ENCODE assay signal across 8 cellular contexts in genomic region chr2:65031341-65032015, GRCh38. TPM values are rescaled to one million over a fixed set of nuclear protein-coding genes. Genes with fewer than 3 reads are reported as not detected.
DNase-seq lines count a peak whose midpoint lies in the region; ATAC-seq and TF ChIP-seq lines count a peak whose summit lies in the region.

No MANE protein-coding gene starts in this region.

- no peak overlapping the region for H3K4me3 ChIP-seq in Caco-2 (ENCODE audit: low read depth, low read length)
- no peak overlapping the region for H3K4me3 ChIP-seq in HEK293 (ENCODE audit: low read depth, low read length)
- H3K4me3 ChIP-seq in fibroblast of the aortic adventitia (ENCODE audit: low read depth, low read length), result no peak overlapping the region

- DNase-seq in Caco-2 (peak in 1 of 2 experiments; percentile 34), NCI-H774 (lab: John Stamatoyannopoulos, UW) (peak; percentile 15), fibroblast of the aortic adventitia (ENCODE audit: low read depth) (peak; percentile 29), NCI-H1694 treated with DMSO at 0.1 percent for 48 hours (lab: John Stamatoyannopoulos, UW) (no peak), HPDE6-E6E7 (ENCODE audit: extremely low spot score) (no peak)
- no peak for DNase-seq in NK-92 treated with Interleukin-12 subunit alpha and Interleukin-12 subunit beta, amount 100 ng/mL, for 24 hours (lab: John Stamatoyannopoulos, UW)

- ATAC-seq in HG03378 (IDR thresholded peaks at IDR 0.05; ENCODE audit: unreplicated experiment), result no peak

- no peak for TF ChIP-seq CTCF in Caco-2 (IDR thresholded peaks at IDR 0.05; ENCODE audit: insufficient read depth in 1 of 2, low read depth in 1 of 2, low read length in 1 of 2, severe bottlenecking in 1 of 2, unreplicated experiment in 1 of 2)
- TF ChIP-seq CTCF in HEK293 (tag by site-specific recombination; IDR thresholded peaks at IDR 0.05), result no peak
- TF ChIP-seq CTCF in fibroblast of the aortic adventitia (IDR thresholded peaks at IDR 0.05; ENCODE audit: insufficient read depth, low read length), result no peak

- intact Hi-C loops in Caco-2 (cut with micrococcal nuclease; ENCODE audit: unreplicated experiment), result loop anchor here (5.0 kb wide), 1 partner anchor 44 kb away; the partner anchor contains the start of gene SLC1A4

- H3K4me1 ChIP-seq in Caco-2 (peaks cover 17% of the 10 kb centered on the region), HEK293 (ENCODE audit: control insufficient read depth, insufficient read depth, low read length) (peaks cover 9% of the 10 kb centered on the region)

- POLR2A ChIA-PET in Caco-2 (lab: Charles Lee) (interaction anchor here (0.6 to 0.7 kb wide), 2 partner anchors 25 to 114 kb away, joined by 3 to 6 read pairs; partner anchors contain the start of gene CEP68), HEK293 (lab: Yijun Ruan, JAX) (no interaction called here)

- H3K27ac ChIP-seq in HEK293 (ENCODE audit: extremely low read depth, low read depth, low read length), result no peak overlapping the region

- no peaks in the 10 kb centered on the region; the same call in 1 of the 2 replicates for H3K36me3 ChIP-seq in Caco-2 (ENCODE audit: control insufficient read depth, insufficient read depth, low read length)
- H3K36me3 ChIP-seq in HEK293 (ENCODE audit: control insufficient read depth in 2 of 2, insufficient read depth in 1 of 2, low read length in 2 of 2), result peaks cover 4% of the 10 kb centered on the region in 2 experiments; a peak in 2 of 3 replicates

- peaks cover 6% of the 10 kb centered on the region for H3K36me3 Mint-ChIP-seq in Caco-2 (ENCODE audit: insufficient read depth, unreplicated experiment)

- no peaks in the 10 kb centered on the region for H3K27me3 ChIP-seq in Caco-2 (replicated peaks; ENCODE audit: control insufficient read depth, insufficient read depth, low read length)

- H3K27ac Mint-ChIP-seq in Caco-2 (ENCODE audit: unreplicated experiment), result peak overlapping the region; percentile 70

- peak overlapping the region; percentile 49 for H3K4me3 Mint-ChIP-seq in Caco-2 (ENCODE audit: unreplicated experiment)

- H3K9me3 ChIP-seq in Caco-2, result no peaks in the 10 kb centered on the region
- H3K9me3 ChIP-seq in HEK293 (ENCODE audit: control insufficient read depth, insufficient read depth, low read depth, low read length), result no peaks in the 10 kb centered on the region

- no TSS peak for BruUV-seq in Caco-2 (replicated peaks; lab: Mats Ljungman, UMichigan)

- H3K4me1 Mint-ChIP-seq in Caco-2 (ENCODE audit: low read depth, unreplicated experiment), result peaks cover 15% of the 10 kb centered on the region

- CTCF ChIA-PET in Caco-2 (lab: Charles Lee) (interaction anchor here (1.0 to 1.1 kb wide), 2 partner anchors 35 to 114 kb away, joined by 4 to 5 read pairs; no protein-coding TSS in a partner anchor), HEK293 (lab: Yijun Ruan, JAX) (interaction anchor here (1.3 to 3.0 kb wide), 2 partner anchors 8 to 113 kb away, joined by 5 to 14 read pairs; no protein-coding TSS in a partner anchor)

- H3K9me3 Mint-ChIP-seq in Caco-2 (ENCODE audit: unreplicated experiment), result no peaks in the 10 kb centered on the region

- H3K27me3 Mint-ChIP-seq in Caco-2 (ENCODE audit: insufficient read depth, unreplicated experiment), result no peaks in the 10 kb centered on the region

TF ChIP-seq in HEK293, 187 proteins besides CTCF, POLR2A, EP300 and RAD21 (continues in another document):
- TF ChIP-seq SCRT1 (tag by site-specific recombination; IDR thresholded peaks at IDR 0.05; ENCODE audit: borderline replicate concordance) (peak; percentile 45; the same call in 1 of the 2 replicates), MEIS1 (CRISPR knock-in tag; IDR thresholded peaks at IDR 0.05; ENCODE audit: borderline replicate concordance) (no peak), HOXA7 (CRISPR knock-in tag; IDR thresholded peaks at IDR 0.05; ENCODE audit: borderline replicate concordance) (no peak), ZNF155 (tag by site-specific recombination; IDR thresholded peaks at IDR 0.05) (no peak), ZNF629 (tag by site-specific recombination; IDR thresholded peaks at IDR 0.05) (no peak), ZNF433 (tag by site-specific recombination; IDR thresholded peaks at IDR 0.05; ENCODE audit: low read depth) (no peak), ZNF658 (tag by site-specific recombination; IDR thresholded peaks at IDR 0.05) (no peak), ZNF707 (tag by site-specific recombination; IDR thresholded peaks at IDR 0.05) (no peak), ZNF544 (tag by site-specific recombination; IDR thresholded peaks at IDR 0.05) (no peak), ZNF768 (tag by site-specific recombination; IDR thresholded peaks at IDR 0.05) (no peak), SCRT2 (tag by site-specific recombination; IDR thresholded peaks at IDR 0.05) (peak; percentile 51), ZNF121 (tag by site-specific recombination; IDR thresholded peaks at IDR 0.05) (no peak), ZNF830 (tag by site-specific recombination; IDR thresholded peaks at IDR 0.05; ENCODE audit: low read depth) (no peak)
- TF ChIP-seq, protein P1, sequence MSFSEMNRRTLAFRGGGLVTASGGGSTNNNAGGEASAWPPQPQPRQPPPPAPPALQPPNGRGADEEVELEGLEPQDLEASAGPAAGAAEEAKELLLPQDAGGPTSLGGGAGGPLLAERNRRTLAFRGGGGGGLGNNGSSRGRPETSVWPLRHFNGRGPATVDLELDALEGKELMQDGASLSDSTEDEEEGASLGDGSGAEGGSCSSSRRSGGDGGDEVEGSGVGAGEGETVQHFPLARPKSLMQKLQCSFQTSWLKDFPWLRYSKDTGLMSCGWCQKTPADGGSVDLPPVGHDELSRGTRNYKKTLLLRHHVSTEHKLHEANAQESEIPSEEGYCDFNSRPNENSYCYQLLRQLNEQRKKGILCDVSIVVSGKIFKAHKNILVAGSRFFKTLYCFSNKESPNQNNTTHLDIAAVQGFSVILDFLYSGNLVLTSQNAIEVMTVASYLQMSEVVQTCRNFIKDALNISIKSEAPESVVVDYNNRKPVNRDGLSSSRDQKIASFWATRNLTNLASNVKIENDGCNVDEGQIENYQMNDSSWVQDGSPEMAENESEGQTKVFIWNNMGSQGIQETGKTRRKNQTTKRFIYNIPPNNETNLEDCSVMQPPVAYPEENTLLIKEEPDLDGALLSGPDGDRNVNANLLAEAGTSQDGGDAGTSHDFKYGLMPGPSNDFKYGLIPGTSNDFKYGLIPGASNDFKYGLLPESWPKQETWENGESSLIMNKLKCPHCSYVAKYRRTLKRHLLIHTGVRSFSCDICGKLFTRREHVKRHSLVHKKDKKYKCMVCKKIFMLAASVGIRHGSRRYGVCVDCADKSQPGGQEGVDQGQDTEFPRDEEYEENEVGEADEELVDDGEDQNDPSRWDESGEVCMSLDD (tag by site-specific recombination; IDR thresholded peaks at IDR 0.05), result no peak
- TF ChIP-seq, protein P2, sequence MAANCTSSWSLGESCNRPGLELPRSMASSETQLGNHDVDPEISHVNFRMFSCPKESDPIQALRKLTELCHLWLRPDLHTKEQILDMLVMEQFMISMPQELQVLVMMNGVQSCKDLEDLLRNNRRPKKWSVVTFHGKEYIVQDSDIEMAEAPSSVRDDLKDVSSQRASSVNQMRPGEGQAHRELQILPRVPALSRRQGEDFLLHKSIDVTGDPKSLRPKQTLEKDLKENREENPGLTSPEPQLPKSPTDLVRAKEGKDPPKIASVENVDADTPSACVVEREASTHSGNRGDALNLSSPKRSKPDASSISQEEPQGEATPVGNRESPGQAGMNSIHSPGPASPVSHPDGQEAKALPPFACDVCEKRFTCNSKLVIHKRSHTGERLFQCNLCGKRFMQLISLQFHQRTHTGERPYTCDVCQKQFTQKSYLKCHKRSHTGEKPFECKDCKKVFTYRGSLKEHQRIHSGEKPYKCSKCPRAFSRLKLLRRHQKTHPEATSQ (tag by site-specific recombination; IDR thresholded peaks at IDR 0.05), result no peak
- TF ChIP-seq, protein P3, sequence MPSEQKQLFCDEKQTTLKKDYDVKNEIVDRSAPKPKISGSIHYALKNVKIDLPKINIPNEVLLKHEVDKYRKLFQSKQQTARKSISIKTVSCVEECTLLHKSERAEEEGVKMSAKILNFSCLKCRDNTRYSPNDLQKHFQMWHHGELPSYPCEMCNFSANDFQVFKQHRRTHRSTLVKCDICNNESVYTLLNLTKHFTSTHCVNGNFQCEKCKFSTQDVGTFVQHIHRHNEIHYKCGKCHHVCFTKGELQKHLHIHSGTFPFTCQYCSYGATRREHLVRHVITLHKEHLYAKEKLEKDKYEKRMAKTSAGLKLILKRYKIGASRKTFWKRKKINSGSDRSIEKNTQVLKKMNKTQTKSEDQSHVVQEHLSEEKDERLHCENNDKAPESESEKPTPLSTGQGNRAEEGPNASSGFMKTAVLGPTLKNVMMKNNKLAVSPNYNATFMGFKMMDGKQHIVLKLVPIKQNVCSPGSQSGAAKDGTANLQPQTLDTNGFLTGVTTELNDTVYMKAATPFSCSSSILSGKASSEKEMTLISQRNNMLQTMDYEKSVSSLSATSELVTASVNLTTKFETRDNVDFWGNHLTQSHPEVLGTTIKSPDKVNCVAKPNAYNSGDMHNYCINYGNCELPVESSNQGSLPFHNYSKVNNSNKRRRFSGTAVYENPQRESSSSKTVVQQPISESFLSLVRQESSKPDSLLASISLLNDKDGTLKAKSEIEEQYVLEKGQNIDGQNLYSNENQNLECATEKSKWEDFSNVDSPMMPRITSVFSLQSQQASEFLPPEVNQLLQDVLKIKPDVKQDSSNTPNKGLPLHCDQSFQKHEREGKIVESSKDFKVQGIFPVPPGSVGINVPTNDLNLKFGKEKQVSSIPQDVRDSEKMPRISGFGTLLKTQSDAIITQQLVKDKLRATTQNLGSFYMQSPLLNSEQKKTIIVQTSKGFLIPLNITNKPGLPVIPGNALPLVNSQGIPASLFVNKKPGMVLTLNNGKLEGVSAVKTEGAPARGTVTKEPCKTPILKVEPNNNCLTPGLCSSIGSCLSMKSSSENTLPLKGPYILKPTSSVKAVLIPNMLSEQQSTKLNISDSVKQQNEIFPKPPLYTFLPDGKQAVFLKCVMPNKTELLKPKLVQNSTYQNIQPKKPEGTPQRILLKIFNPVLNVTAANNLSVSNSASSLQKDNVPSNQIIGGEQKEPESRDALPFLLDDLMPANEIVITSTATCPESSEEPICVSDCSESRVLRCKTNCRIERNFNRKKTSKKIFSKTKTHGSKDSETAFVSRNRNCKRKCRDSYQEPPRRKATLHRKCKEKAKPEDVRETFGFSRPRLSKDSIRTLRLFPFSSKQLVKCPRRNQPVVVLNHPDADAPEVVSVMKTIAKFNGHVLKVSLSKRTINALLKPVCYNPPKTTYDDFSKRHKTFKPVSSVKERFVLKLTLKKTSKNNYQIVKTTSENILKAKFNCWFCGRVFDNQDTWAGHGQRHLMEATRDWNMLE (tag by site-specific recombination; conservative IDR thresholded peaks at IDR 0.05; ENCODE audit: low read depth), result no peak

RNA-seq across cellular contexts. Expression of gene CEP68, which starts 24.7 kb away (rescaled TPM):
- 12.9 and 14.0 TPM in 2 replicates for total RNA-seq in Caco-2 (2022)
- total RNA-seq in fibroblast of the aortic adventitia (ENCODE audit: low replicate concordance), result 12.0 and 12.3 TPM in 2 replicates

RNA-seq across cellular contexts. Expression of gene SLC1A4, which starts 42.3 kb away (rescaled TPM):
- 28.6 and 35.0 TPM in 2 replicates for total RNA-seq in Caco-2 (2022)
- total RNA-seq in fibroblast of the aortic adventitia (ENCODE audit: low replicate concordance), result 9.5 and 24.1 TPM in 2 replicates

Comparison
In these comparisons a context has a peak if more than half of its experiments do, and no peak if none do; other contexts are left out.
1. DNase-seq: peak in NCI-H774 (single experiment) and fibroblast of the aortic adventitia (single experiment); none in NCI-H1694 treated with DMSO at 0.1 percent for 48 hours (single experiment), NK-92 treated with Interleukin-12 subunit alpha and Interleukin-12 subunit beta, amount 100 ng/mL, for 24 hours (single experiment) and HPDE6-E6E7 (single experiment).